In genomic region chr11:44575288-44575672, GRCh38 we compare ENCODE assay signal across 8 cellular contexts. TPM values are rescaled to one million over a fixed set of nuclear protein-coding genes. Genes with fewer than 3 reads are reported as not detected.
DNase-seq lines count a peak whose midpoint lies in the region; ATAC-seq and TF ChIP-seq lines count a peak whose summit lies in the region.

No MANE protein-coding gene starts in this region.

- POLR2A ChIA-PET in activated CD4-positive, alpha-beta T cell treated with anti-CD3 and anti-CD28 coated beads for 36 hours (lab: Charles Lee) = no interaction called here
- POLR2A ChIA-PET in activated CD4-positive, alpha-beta memory T cell treated with anti-CD3 and anti-CD28 coated beads for 36 hours (lab: Charles Lee) = interaction anchor here (1.1 to 1.8 kb wide), 4 partner anchors 11 to 37 kb away, joined by 3 to 11 read pairs (median 6); partner anchors contain the start of gene CD82

- H3K9me3 Mint-ChIP-seq in activated CD4-positive, alpha-beta T cell treated with anti-CD3 and anti-CD28 coated beads for 36 hours (ENCODE audit: low read depth) = no peaks in the 10 kb centered on the region
- no peaks in the 10 kb centered on the region for H3K9me3 Mint-ChIP-seq in activated CD4-positive, alpha-beta memory T cell treated with anti-CD3 and anti-CD28 coated beads for 36 hours
- no peaks in the 10 kb centered on the region for H3K9me3 Mint-ChIP-seq in type B pancreatic cell

- H3K27me3 Mint-ChIP-seq in activated CD4-positive, alpha-beta T cell treated with anti-CD3 and anti-CD28 coated beads for 36 hours = no peaks in the 10 kb centered on the region
- H3K27me3 Mint-ChIP-seq in activated CD4-positive, alpha-beta memory T cell treated with anti-CD3 and anti-CD28 coated beads for 36 hours = no peaks in the 10 kb centered on the region
- no peaks in the 10 kb centered on the region for H3K27me3 Mint-ChIP-seq in type B pancreatic cell

- no peak for TF ChIP-seq CTCF in type B pancreatic cell (conservative IDR thresholded peaks at IDR 0.05)

- peaks cover 46% of the 10 kb centered on the region for H3K36me3 Mint-ChIP-seq in activated CD4-positive, alpha-beta T cell treated with anti-CD3 and anti-CD28 coated beads for 36 hours (ENCODE audit: low read depth)
- H3K36me3 Mint-ChIP-seq in activated CD4-positive, alpha-beta memory T cell treated with anti-CD3 and anti-CD28 coated beads for 36 hours = peaks cover 40% of the 10 kb centered on the region
- peaks cover 1% of the 10 kb centered on the region for H3K36me3 Mint-ChIP-seq in type B pancreatic cell

- peak overlapping the region; percentile 51 for H3K4me3 Mint-ChIP-seq in activated CD4-positive, alpha-beta T cell treated with anti-CD3 and anti-CD28 coated beads for 36 hours
- H3K4me3 Mint-ChIP-seq in activated CD4-positive, alpha-beta memory T cell treated with anti-CD3 and anti-CD28 coated beads for 36 hours = peak overlapping the region; percentile 57
- no peak overlapping the region for H3K4me3 Mint-ChIP-seq in type B pancreatic cell

- intact Hi-C loops in activated CD4-positive, alpha-beta T cell treated with anti-CD3 and anti-CD28 coated beads for 36 hours (cut with DNase I, micrococcal nuclease) = loop anchor here in 1 of 2 experiments (1.0 kb wide), 1 partner anchor 22 kb away; no protein-coding TSS in a partner anchor
- intact Hi-C loops in activated CD4-positive, alpha-beta memory T cell treated with anti-CD3 and anti-CD28 coated beads for 36 hours (cut with micrococcal nuclease) = loop anchor here (1.0 to 2.0 kb wide), 2 partner anchors 10 to 38 kb away; partner anchors contain the start of gene CD82

- peak overlapping the region; percentile 100 for H3K27ac Mint-ChIP-seq in activated CD4-positive, alpha-beta T cell treated with anti-CD3 and anti-CD28 coated beads for 36 hours
- peak overlapping the region; percentile 99 for H3K27ac Mint-ChIP-seq in activated CD4-positive, alpha-beta memory T cell treated with anti-CD3 and anti-CD28 coated beads for 36 hours
- peak overlapping the region; percentile 40 for H3K27ac Mint-ChIP-seq in type B pancreatic cell

- peaks cover 95% of the 10 kb centered on the region for H3K4me1 Mint-ChIP-seq in activated CD4-positive, alpha-beta T cell treated with anti-CD3 and anti-CD28 coated beads for 36 hours
- peaks cover 98% of the 10 kb centered on the region for H3K4me1 Mint-ChIP-seq in activated CD4-positive, alpha-beta memory T cell treated with anti-CD3 and anti-CD28 coated beads for 36 hours (ENCODE audit: low read depth)
- peaks cover 38% of the 10 kb centered on the region for H3K4me1 Mint-ChIP-seq in type B pancreatic cell (ENCODE audit: unreplicated experiment)

- CTCF ChIA-PET in activated CD4-positive, alpha-beta T cell treated with anti-CD3 and anti-CD28 coated beads for 36 hours (lab: Charles Lee) = no interaction called here
- CTCF ChIA-PET in activated CD4-positive, alpha-beta memory T cell treated with anti-CD3 and anti-CD28 coated beads for 36 hours (lab: Charles Lee) = interaction anchor here (1.3 to 5.8 kb wide), 2 partner anchors 10 to 42 kb away, joined by 7 to 33 read pairs; partner anchors contain the start of gene CD82

- ATAC-seq in activated CD4-positive, alpha-beta T cell treated with anti-CD3 and anti-CD28 coated beads for 36 hours = peak; percentile 53
- no peak for ATAC-seq in HG02642 (IDR thresholded peaks at IDR 0.05; ENCODE audit: poor library complexity, unreplicated experiment)

- DNase-seq in activated CD4-positive, alpha-beta T cell treated with anti-CD3 and anti-CD28 coated beads for 36 hours = peak; percentile 71
- no peak for DNase-seq in activated CD4-positive, alpha-beta T cell treated with anti-CD3 and anti-CD28 coated beads for 1 hour
- DNase-seq in activated CD4-positive, alpha-beta memory T cell treated with anti-CD3 and anti-CD28 coated beads for 36 hours = peak; percentile 77
- DNase-seq in glomerular visceral epithelial cell (ENCODE audit: extremely low spot score) (peak; percentile 73), type B pancreatic cell (ENCODE audit: extremely low spot score, unreplicated experiment) (no peak), NCI-H510A (lab: John Stamatoyannopoulos, UW) (no peak), NCI-H774 (lab: John Stamatoyannopoulos, UW) (no peak)

RNA-seq across cellular contexts. Expression of gene CD82, which starts 9.8 kb away (rescaled TPM):
- 100 to 1,000 TPM; 239 to 272 TPM for total RNA-seq in activated CD4-positive, alpha-beta T cell treated with anti-CD3 and anti-CD28 coated beads for 36 hours
- total RNA-seq in activated CD4-positive, alpha-beta memory T cell treated with anti-CD3 and anti-CD28 coated beads for 36 hours = 100 to 1,000 TPM; 243 to 277 TPM
- 80.3 and 82.1 TPM in 2 replicates for total RNA-seq in type B pancreatic cell (ENCODE audit: low replicate concordance)

Comparison
In these comparisons a context has a peak if more than half of its experiments do, and no peak if none do; other contexts are left out.
1. DNase-seq: peak in activated CD4-positive, alpha-beta T cell treated with anti-CD3 and anti-CD28 coated beads for 36 hours (single experiment), activated CD4-positive, alpha-beta memory T cell treated with anti-CD3 and anti-CD28 coated beads for 36 hours (single experiment) and glomerular visceral epithelial cell (single experiment); none in activated CD4-positive, alpha-beta T cell treated with anti-CD3 and anti-CD28 coated beads for 1 hour (single experiment), type B pancreatic cell (single experiment), NCI-H510A (single experiment) and NCI-H774 (single experiment).
2. H3K27ac Mint-ChIP-seq: peak in every context shown above with its lines; median percentile 100 in activated CD4-positive, alpha-beta T cell treated with anti-CD3 and anti-CD28 coated beads for 36 hours; 99 in activated CD4-positive, alpha-beta memory T cell treated with anti-CD3 and anti-CD28 coated beads for 36 hours; 40 in type B pancreatic cell.